ENCODE assay signal across 29 cellular contexts in genomic region chr4:164318350-164318749, GRCh38.
"Had no signal": no experiment of that assay in that cellular context is flagged by ENCODE, and none has a peak within 500 bp of the region (broad histone marks: within the 10 kb centered on the region; RNA-seq: fewer than 3 reads in every experiment).

No MANE protein-coding gene starts in this region.

- H3K36me3 ChIP-seq: brain microvascular endothelial cell, esophagus muscularis mucosa, gastrocnemius medialis, heart left ventricle, WERI-Rb-1 had no signal

- H3K4me1 ChIP-seq: esophagus muscularis mucosa, foreskin keratinocyte, gastrocnemius medialis, heart left ventricle had no signal

- H3K9me3 ChIP-seq: esophagus muscularis mucosa, gastrocnemius medialis, heart left ventricle had no signal

- ATAC-seq: activated CD4-positive, CD25-positive, alpha-beta regulatory T cell treated with anti-CD3 and anti-CD28 coated beads, Interleukin-2, amount 50 U/mL, for 24 hours; activated CD8-positive, alpha-beta T cell treated with anti-CD3 and anti-CD28 coated beads for 36 hours; activated T-cell treated with anti-CD3 and anti-CD28 coated beads, Interleukin-2, amount 50 U/mL, for 4 hours; activated T-helper 17 cell treated with anti-CD3 and anti-CD28 coated beads, Interleukin-2, amount 50 U/mL, for 72 hours; effector memory CD8-positive, alpha-beta T cell; foreskin keratinocyte; gastrocnemius medialis; heart left ventricle had no signal

- DNase-seq: activated B cell treated with CpG ODN at 0.5 μM for 24 hours; activated CD4-positive, alpha-beta T cell treated with anti-CD3 and anti-CD28 coated beads for 48 hours; activated CD4-positive, alpha-beta T cell treated with anti-CD3 and anti-CD28 coated beads, Interleukin-2, amount 50 U/mL, for 1 hour; activated CD4-positive, alpha-beta T cell treated with anti-CD3 and anti-CD28 coated beads, Interleukin-2, amount 50 U/mL, for 48 hours; activated CD8-positive, alpha-beta memory T cell treated with anti-CD3 and anti-CD28 coated beads for 24 hours; activated CD8-positive, alpha-beta T cell treated with anti-CD3 and anti-CD28 coated beads for 36 hours; activated effector memory CD4-positive, alpha-beta T cell treated with Interleukin-2 at 50 U/mL for 16 hours; activated gamma-delta T cell treated with Interleukin-2 at 50 U/mL for 16 hours; activated naive CD4-positive, alpha-beta T cell treated with anti-CD3 and anti-CD28 coated beads, Interleukin-2, amount 50 U/mL, for 16 hours; activated naive CD4-positive, alpha-beta T cell treated with Interleukin-2 at 50 U/mL for 16 hours; activated T-cell treated with anti-CD3 and anti-CD28 coated beads, Interleukin-2, amount 50 U/mL, for 4 hours; amniotic stem cell; anterior cingulate cortex; brain microvascular endothelial cell; cortex of kidney; dermis blood vessel endothelial cell; effector CD4-positive, alpha-beta T cell; effector memory CD8-positive, alpha-beta T cell; erythroblast; foreskin keratinocyte; gastrocnemius medialis; glutamatergic neuron; heart left ventricle; hypothalamus; T1000; WERI-Rb-1 had no signal

- H3K27me3 ChIP-seq: brain microvascular endothelial cell, esophagus muscularis mucosa, gastrocnemius medialis, heart left ventricle had no signal

- H3K4me3 ChIP-seq: esophagus muscularis mucosa, gastrocnemius medialis, heart left ventricle had no signal

- H3K27ac ChIP-seq: brain microvascular endothelial cell, esophagus muscularis mucosa, foreskin keratinocyte, gastrocnemius medialis, heart left ventricle, WERI-Rb-1 had no signal
